In genomic region chr18:55337908-55338521, GRCh38 we compare ENCODE assay signal across 9 cellular contexts.
DNase-seq lines count a peak whose midpoint lies in the region; TF ChIP-seq lines count a peak whose summit lies in the region.
"Had no signal": no experiment of that assay in that cellular context is flagged by ENCODE, and none has a peak within 500 bp of the region (broad histone marks: within the 10 kb centered on the region; RNA-seq: fewer than 3 reads in every experiment).

No MANE protein-coding gene starts in this region.

- no peaks in the 10 kb centered on the region for H3K36me3 ChIP-seq in tibial artery

- peak overlapping the region; percentile 64 to 77 for H3K27ac ChIP-seq in tibial artery
- H3K27ac ChIP-seq: 22Rv1 had no signal

- H3K4me3 ChIP-seq in cardiac fibroblast (replicated peaks in 1 of 2; ENCODE audit: low read depth in 2 of 2, low read length in 2 of 2) (peak overlapping the region in 1 of 2 donors; percentile 16), tibial artery (peak overlapping the region; percentile 41 to 49)

- H3K4me1 ChIP-seq in tibial artery: peaks cover 0 to 21% (median 4%) of the 10 kb centered on the region in 4 donors

- TF ChIP-seq CTCF in cardiac fibroblast (IDR thresholded peaks at IDR 0.05; ENCODE audit: low read depth, low read length): no peak
- TF ChIP-seq CTCF in tibial artery (IDR thresholded peaks at IDR 0.05): no peak

- DNase-seq in DMS 273 (lab: John Stamatoyannopoulos, UW; ENCODE audit: unreplicated experiment) (peak; percentile 45), DMS 273 treated with DMSO at 0.1 percent for 48 hours (lab: John Stamatoyannopoulos, UW) (no peak), cardiac fibroblast (ENCODE audit: low read depth in 2 of 2) (peak; percentile 53), medulla oblongata (ENCODE audit: extremely low spot score) (peak; percentile 91), tibial artery (peak; percentile 38 to 72), KG1 (lab: John Stamatoyannopoulos, UW) (no peak), LoVo (ENCODE audit: low spot score) (no peak), NCI-H2171 (lab: John Stamatoyannopoulos, UW) (no peak)

- intact Hi-C loops in tibial artery (cut with DNase I; ENCODE audit: low total_unique reads): loop anchor here (5.0 kb wide), 1 partner anchor 101 kb away; no protein-coding TSS in a partner anchor

- no peaks in the 10 kb centered on the region for H3K27me3 ChIP-seq in tibial artery

- no peaks in the 10 kb centered on the region for H3K9me3 ChIP-seq in tibial artery

Comparison
In these comparisons a context has a peak if more than half of its experiments do, and no peak if none do; other contexts are left out.
1. DNase-seq: peak in DMS 273 (single experiment), cardiac fibroblast (2 of 2), medulla oblongata (single experiment) and tibial artery (2 of 2); none in DMS 273 treated with DMSO at 0.1 percent for 48 hours (single experiment), KG1 (single experiment), LoVo (single experiment) and NCI-H2171 (single experiment).